15 cellular contexts compared by ENCODE assay signal in genomic region chr1:179952181-179952580, GRCh38. TPM values are rescaled to one million over a fixed set of nuclear protein-coding genes. Genes with fewer than 3 reads are reported as not detected.
DNase-seq lines count a peak whose midpoint lies in the region; ATAC-seq, FAIRE-seq and TF ChIP-seq lines count a peak whose summit lies in the region.
"Had no signal": no experiment of that assay in that cellular context is flagged by ENCODE, and none has a peak within 500 bp of the region (broad histone marks: within the 10 kb centered on the region; RNA-seq: fewer than 3 reads in every experiment).

No MANE protein-coding gene starts in this region.

- WGBS in GM23248 (ENCODE audit: low coverage in 1 of 2, low lambda C conversion rate in 2 of 2, missing lambda C conversion rate in 2 of 2), 2 experiments, result 87 to 89% methylated on average over 4 of the region's 4 CpGs

- no peak overlapping the region for H3K4me3 ChIP-seq in kidney (ENCODE audit: low read length in 2 of 2)
- no peak overlapping the region for H3K4me3 ChIP-seq in GM23248
- H3K4me3 ChIP-seq: psoas muscle, uterus had no signal

- no peaks in the 10 kb centered on the region for H3K27me3 Mint-ChIP-seq in activated naive CD4-positive, alpha-beta T cell treated with anti-CD3 and anti-CD28 coated beads, Interleukin-2, amount 50 U/mL, for 24 hours
- H3K27me3 Mint-ChIP-seq in central memory CD8-positive, alpha-beta T cell, result no peaks in the 10 kb centered on the region

- H3K4me1 Mint-ChIP-seq in activated naive CD4-positive, alpha-beta T cell treated with anti-CD3 and anti-CD28 coated beads, Interleukin-2, amount 50 U/mL, for 24 hours, result peaks cover 42% of the 10 kb centered on the region
- H3K4me1 Mint-ChIP-seq in central memory CD8-positive, alpha-beta T cell, result peaks cover 38% of the 10 kb centered on the region

- DNase-seq in activated naive CD4-positive, alpha-beta T cell (lab: John Stamatoyannopoulos, UW), result no peak
- DNase-seq in SIG-M5 (lab: John Stamatoyannopoulos, UW) (peak; percentile 65), T-helper 9 cell (no peak), kidney (no peak), GM23248 (no peak), DMS114 treated with DMSO at 0.1 percent for 48 hours (lab: John Stamatoyannopoulos, UW; ENCODE audit: unreplicated experiment) (no peak)
- DNase-seq in central memory CD8-positive, alpha-beta T cell (ENCODE audit: low spot score in 2 of 2), result no peak
- DNase-seq: effector CD8-positive, alpha-beta T cell; GOT3; NCI-H2171; OCI-M1; psoas muscle; stimulated activated CD8-positive, alpha-beta memory T cell treated with anti-CD3 and anti-CD28 coated beads, Interleukin-4, amount 100 ng/mL, for 48 hours; uterus had no signal

- H3K9me3 Mint-ChIP-seq in activated naive CD4-positive, alpha-beta T cell treated with anti-CD3 and anti-CD28 coated beads, Interleukin-2, amount 50 U/mL, for 24 hours, result no peaks in the 10 kb centered on the region
- H3K9me3 Mint-ChIP-seq in central memory CD8-positive, alpha-beta T cell, result no peaks in the 10 kb centered on the region

- peaks cover 17% of the 10 kb centered on the region for H3F3A ChIP-seq in GM23248 (ENCODE audit: insufficient read depth)

- H3K9me2 ChIP-seq in GM23248 (ENCODE audit: insufficient read depth), result no peaks in the 10 kb centered on the region

- no peak for TF ChIP-seq CTCF in kidney (IDR thresholded peaks at IDR 0.05; ENCODE audit: borderline replicate concordance, extremely low read depth, insufficient read depth)

- H3K4me1 ChIP-seq in kidney (ENCODE audit: control insufficient read depth in 1 of 2, insufficient read depth in 1 of 2, low read depth in 1 of 2, low read length in 2 of 2) (peaks cover 0 to 4% of the 10 kb centered on the region in 2 donors), GM23248 (ENCODE audit: insufficient read depth) (peaks cover 16% of the 10 kb centered on the region)
- H3K4me1 ChIP-seq: uterus had no signal

- H3K9me3 ChIP-seq in kidney (ENCODE audit: control insufficient read depth in 1 of 2, low read length in 2 of 2) (no peaks in the 10 kb centered on the region), GM23248 (ENCODE audit: low read depth) (no peaks in the 10 kb centered on the region)
- H3K9me3 ChIP-seq: psoas muscle, uterus had no signal

- no peaks in the 10 kb centered on the region for H3K36me3 Mint-ChIP-seq in activated naive CD4-positive, alpha-beta T cell treated with anti-CD3 and anti-CD28 coated beads, Interleukin-2, amount 50 U/mL, for 24 hours
- peaks cover 12% of the 10 kb centered on the region for H3K36me3 Mint-ChIP-seq in central memory CD8-positive, alpha-beta T cell (ENCODE audit: insufficient read depth)

- no peak for FAIRE-seq in kidney (lab: Jason Lieb, UNC)

- peaks cover 33% of the 10 kb centered on the region for H3K79me2 ChIP-seq in GM23248 (ENCODE audit: insufficient read depth)

- no peak for ATAC-seq in central memory CD8-positive, alpha-beta T cell (replicated peaks; ENCODE audit: extremely low read depth, poor library complexity, severe bottlenecking)
- ATAC-seq: psoas muscle had no signal

- in situ Hi-C loops in GM23248 (cut with MboI), result no loop called here

- no peak overlapping the region for H2AFZ ChIP-seq in GM23248

- no peak overlapping the region for H3K4me2 ChIP-seq in GM23248 (ENCODE audit: unreplicated experiment)

- intact Hi-C loops in kidney (cut with DNase I), result no loop called here

- H3K9ac ChIP-seq in kidney (ENCODE audit: low read length in 2 of 2) (no peak overlapping the region), GM23248 (no peak overlapping the region)

- H3K36me3 ChIP-seq in kidney (ENCODE audit: control insufficient read depth in 1 of 2, insufficient read depth in 2 of 2, low read length in 2 of 2) (no peaks in the 10 kb centered on the region), GM23248 (ENCODE audit: low read depth) (no peaks in the 10 kb centered on the region)
- H3K36me3 ChIP-seq: uterus had no signal

- H3K4me3 Mint-ChIP-seq in activated naive CD4-positive, alpha-beta T cell treated with anti-CD3 and anti-CD28 coated beads, Interleukin-2, amount 50 U/mL, for 24 hours, result no peak overlapping the region
- H3K4me3 Mint-ChIP-seq in central memory CD8-positive, alpha-beta T cell, result peak overlapping the region; percentile 93

- H4K20me1 ChIP-seq in GM23248 (ENCODE audit: insufficient read depth), result peaks cover 3% of the 10 kb centered on the region; the same call in 1 of the 2 replicates

- H3K27ac ChIP-seq in kidney (ENCODE audit: low read depth in 2 of 2, low read length in 2 of 2), result no peak overlapping the region
- H3K27ac ChIP-seq in GM23248, result no peak overlapping the region
- H3K27ac ChIP-seq: psoas muscle, uterus had no signal

- no peaks in the 10 kb centered on the region for H3K27me3 ChIP-seq in GM23248 (replicated peaks; ENCODE audit: insufficient read depth)
- H3K27me3 ChIP-seq: uterus had no signal

- H3K27ac Mint-ChIP-seq in activated naive CD4-positive, alpha-beta T cell treated with anti-CD3 and anti-CD28 coated beads, Interleukin-2, amount 50 U/mL, for 24 hours, result peak overlapping the region; percentile 84
- peak overlapping the region; percentile 93 for H3K27ac Mint-ChIP-seq in central memory CD8-positive, alpha-beta T cell (ENCODE audit: low read depth)

RNA-seq across cellular contexts. Expression of gene CEP350, which starts 2.4 kb away (rescaled TPM):
- total RNA-seq in kidney, result 46.5 TPM
- polyA plus RNA-seq in kidney (ENCODE audit: insufficient read depth, low read depth, low replicate concordance) (2.8 TPM), GM23248 (2016; fragmentation: Nextera tagmentation; extraction: Ambion mirVana) (13.8 and 14.9 TPM in 2 replicates)
- total RNA-seq in GM23248 (2014; rRNA removed; shearing (Covaris generic)), result 29.7 and 81.3 TPM in 2 replicates
